In genomic region chr5:97070234-97070633, GRCh38 we compare ENCODE assay signal across 18 cellular contexts.
DNase-seq lines count a peak whose midpoint lies in the region; ATAC-seq, FAIRE-seq and TF ChIP-seq lines count a peak whose summit lies in the region.
"Had no signal": no experiment of that assay in that cellular context is flagged by ENCODE, and none has a peak within 500 bp of the region (broad histone marks: within the 10 kb centered on the region; RNA-seq: fewer than 3 reads in every experiment).

No MANE protein-coding gene starts in this region.

- intact Hi-C loops in K562 (cut with micrococcal nuclease): no loop called here
- intact Hi-C loops in psoas muscle (cut with DNase I): no loop called here
- intact Hi-C loops in transverse colon (cut with DNase I; ENCODE audit: low total_unique reads): no loop called here

- H3K9me3 ChIP-seq in A549: no peaks in the 10 kb centered on the region
- H3K9me3 ChIP-seq in K562 (replicated peaks; ENCODE audit: control insufficient read depth, insufficient read depth, low read depth, low read length): no peaks in the 10 kb centered on the region
- no peaks in the 10 kb centered on the region for H3K9me3 ChIP-seq in psoas muscle
- H3K9me3 ChIP-seq in transverse colon: no peaks in the 10 kb centered on the region
- H3K9me3 ChIP-seq: Caco-2, Peyer's patch had no signal

- no peak for DNase-seq in A549 (ENCODE audit: low read depth in 1 of 2, low spot score in 1 of 2)
- no peak for DNase-seq in K562 (ENCODE audit: extremely low read depth in 1 of 4, low spot score in 3 of 4)
- no peak for DNase-seq in psoas muscle
- DNase-seq in transverse colon: no peak
- no peak for DNase-seq in stimulated activated naive CD4-positive, alpha-beta T cell (lab: John Stamatoyannopoulos, UW)
- no peak for DNase-seq in middle frontal gyrus (ENCODE audit: extremely low spot score, low spot score)
- DNase-seq: Caco-2; CD8-positive, alpha-beta T cell; NCI-H2029; NCI-H446 treated with DMSO at 0.1 percent for 48 hours; NCI-H69; Peyer's patch; SHP77 treated with DMSO at 0.1 percent for 48 hours had no signal

- FAIRE-seq in A549 (lab: Jason Lieb, UNC): no peak
- FAIRE-seq in K562 (lab: Jason Lieb, UNC): no peak
- FAIRE-seq: G401.6, H1 had no signal

- H3K4me1 ChIP-seq in A549 (no peaks in the 10 kb centered on the region), K562 (replicated peaks in 1 of 2; ENCODE audit: control insufficient read depth in 2 of 2, insufficient read depth in 2 of 2, low read length in 2 of 2) (peaks cover 0 to 3% of the 10 kb centered on the region in 2 experiments; a peak in 1 of 5 replicates), psoas muscle (peaks cover 4% of the 10 kb centered on the region), transverse colon (peaks cover 0 to 8% (median 4%) of the 10 kb centered on the region in 4 donors)
- H3K4me1 ChIP-seq: Peyer's patch had no signal

- H3K79me2 ChIP-seq in K562 (ENCODE audit: control insufficient read depth, insufficient read depth, low read length): no peaks in the 10 kb centered on the region

- H3K4me2 ChIP-seq in A549 (no peak overlapping the region), K562 (ENCODE audit: insufficient read depth, low read length) (no peak overlapping the region)

- H3K27ac ChIP-seq in A549 (no peak overlapping the region), K562 (ENCODE audit: extremely low read depth, low read depth, low read length) (no peak overlapping the region), psoas muscle (peak overlapping the region; percentile 14), transverse colon (peak overlapping the region; percentile 36 to 77 (median 64))
- H3K27ac ChIP-seq: HL-60 had no signal

- in situ Hi-C loops in K562 (cut with MboI): no loop called here
- in situ Hi-C loops in transverse colon (cut with MboI; ENCODE audit: low pct_ligation_motif_present in 1 of 4, low pct_unique_long_range_greater_than_20kb in 1 of 4, low sequenced_read_pairs in 3 of 4): no loop called here

- H4K20me1 ChIP-seq in K562 (replicated peaks; ENCODE audit: control insufficient read depth, insufficient read depth, low read length): no peaks in the 10 kb centered on the region

- POLR2A ChIA-PET in A549 (lab: Yijun Ruan, JAX) (no interaction called here), K562 (lab: Yijun Ruan, JAX) (interaction anchor here (0.7 kb wide), 1 partner anchor 37 kb away, joined by 3 read pairs; no protein-coding TSS in a partner anchor)

- H3K9me1 ChIP-seq in K562 (ENCODE audit: control insufficient read depth, insufficient read depth, low read length): no peaks in the 10 kb centered on the region

- TF ChIP-seq RAD21 in A549 (conservative IDR thresholded peaks at IDR 0.05 in 1 of 2, IDR thresholded peaks at IDR 0.05 in 1 of 2) (no peak), K562 (CRISPR knock-in tag; conservative IDR thresholded peaks at IDR 0.05 in 1 of 2, IDR thresholded peaks at IDR 0.05 in 1 of 2) (no peak)

- BruUV-seq in K562 (replicated peaks; lab: Mats Ljungman, UMichigan): no TSS peak

- CTCF ChIA-PET in A549 (lab: Yijun Ruan, JAX): interaction anchor here (0.9 to 1.1 kb wide), 2 partner anchors 9 to 25 kb away, joined by 3 to 4 read pairs; no protein-coding TSS in a partner anchor
- CTCF ChIA-PET in K562 (lab: Yijun Ruan, JAX; ENCODE audit: low intra/inter-chr PET ratio): no interaction called here

- ATAC-seq in A549 (no peak), K562 (no peak), psoas muscle (no peak), HG02610 (IDR thresholded peaks at IDR 0.05; ENCODE audit: unreplicated experiment) (no peak)
- ATAC-seq: CD8-positive, alpha-beta T cell; HCT116 had no signal

- no peak for TF ChIP-seq POLR2A in A549 (IDR thresholded peaks at IDR 0.05; ENCODE audit: low read length)
- TF ChIP-seq POLR2A in K562 (conservative IDR thresholded peaks at IDR 0.05): no peak
- TF ChIP-seq POLR2A in transverse colon (IDR thresholded peaks at IDR 0.05): no peak

- no peaks in the 10 kb centered on the region for H3K36me3 ChIP-seq in K562 (ENCODE audit: control insufficient read depth, insufficient read depth, low read length)
- no peaks in the 10 kb centered on the region for H3K36me3 ChIP-seq in psoas muscle (ENCODE audit: insufficient read depth in 1 of 2, low read depth in 1 of 2)
- H3K36me3 ChIP-seq in transverse colon: no peaks in the 10 kb centered on the region
- H3K36me3 ChIP-seq: Peyer's patch had no signal

- H3K27me3 ChIP-seq in K562 (ENCODE audit: control insufficient read depth in 2 of 2, insufficient read depth in 2 of 2, low read length in 2 of 2) (no peaks in the 10 kb centered on the region; a peak in 1 of 5 replicates), psoas muscle (ENCODE audit: insufficient read depth in 3 of 3, low read length in 2 of 3) (no peaks in the 10 kb centered on the region), transverse colon (no peaks in the 10 kb centered on the region)
- H3K27me3 ChIP-seq: Peyer's patch had no signal

- H3K4me3 ChIP-seq in A549: no peak overlapping the region
- no peak overlapping the region for H3K4me3 ChIP-seq in K562
- H3K4me3 ChIP-seq in psoas muscle: no peak overlapping the region
- no peak overlapping the region for H3K4me3 ChIP-seq in transverse colon
- H3K4me3 ChIP-seq: Peyer's patch had no signal

- no peak overlapping the region for H3K9ac ChIP-seq in K562 (ENCODE audit: insufficient read depth in 1 of 2, low read depth in 2 of 2, low read length in 2 of 2)

- peak overlapping the region; percentile 1 for H2AFZ ChIP-seq in K562 (ENCODE audit: low read depth, low read length)

- TF ChIP-seq EP300 in A549 (IDR thresholded peaks at IDR 0.05) (no peak), K562 (IDR thresholded peaks at IDR 0.05; ENCODE audit: low read length) (no peak), transverse colon (IDR thresholded peaks at IDR 0.05; ENCODE audit: low read depth) (no peak)

- TF ChIP-seq CTCF in A549 (IDR thresholded peaks at IDR 0.05): no peak
- TF ChIP-seq CTCF in K562 (IDR thresholded peaks at IDR 0.05 in 2 of 3, conservative IDR thresholded peaks at IDR 0.05 in 1 of 3; ENCODE audit: insufficient read depth in 2 of 3, low read depth in 1 of 3, low read length in 3 of 3): no peak
- TF ChIP-seq CTCF in psoas muscle (IDR thresholded peaks at IDR 0.05): no peak
- TF ChIP-seq CTCF in transverse colon (IDR thresholded peaks at IDR 0.05): no peak

TF ChIP-seq in A549, 52 proteins besides CTCF, POLR2A, EP300 and RAD21:
- no peak for TF ChIP-seq JUN (IDR thresholded peaks at IDR 0.05)
- TF ChIP-seq MAFK (IDR thresholded peaks at IDR 0.05; ENCODE audit: partially characterized antibody): peak; percentile 47
- no peak for TF ChIP-seq MAZ (IDR thresholded peaks at IDR 0.05; ENCODE audit: borderline replicate concordance, low read depth, low read length)
TF ChIP-seq in A549: peak in this region for 1.

TF ChIP-seq in K562, 482 proteins besides CTCF, POLR2A, EP300 and RAD21:
- TF ChIP-seq C11orf30 (IDR thresholded peaks at IDR 0.05; ENCODE audit: low read depth) (peak; percentile 75), XRCC3 (IDR thresholded peaks at IDR 0.05) (no peak), MAFF (IDR thresholded peaks at IDR 0.05; ENCODE audit: low read length) (0 out of 2 replicates have a peak, but pooled peaks have one; percentile 1), ZNF316 (IDR thresholded peaks at IDR 0.05) (peak; percentile 86), MAFG (tag; conservative IDR thresholded peaks at IDR 0.05) (peak; percentile 44), TEAD4 (IDR thresholded peaks at IDR 0.05; ENCODE audit: low read length) (no peak), TEAD4 (CRISPR knock-in tag; IDR thresholded peaks at IDR 0.05; ENCODE audit: borderline replicate concordance) (no peak)

Comparison
In these comparisons a context has a peak if more than half of its experiments do, and no peak if none do; other contexts are left out.
1. H3K27ac ChIP-seq: peak in psoas muscle (single experiment) and transverse colon (4 of 4); none in A549 (0 of 2) and K562 (single experiment).
2. Of the 35 proteins assayed by ChIP-seq in both K562 and A549: peak only in K562: none; only in A549: MAFK; in both: none; in neither: 34.